In the genomic region with DNA sequence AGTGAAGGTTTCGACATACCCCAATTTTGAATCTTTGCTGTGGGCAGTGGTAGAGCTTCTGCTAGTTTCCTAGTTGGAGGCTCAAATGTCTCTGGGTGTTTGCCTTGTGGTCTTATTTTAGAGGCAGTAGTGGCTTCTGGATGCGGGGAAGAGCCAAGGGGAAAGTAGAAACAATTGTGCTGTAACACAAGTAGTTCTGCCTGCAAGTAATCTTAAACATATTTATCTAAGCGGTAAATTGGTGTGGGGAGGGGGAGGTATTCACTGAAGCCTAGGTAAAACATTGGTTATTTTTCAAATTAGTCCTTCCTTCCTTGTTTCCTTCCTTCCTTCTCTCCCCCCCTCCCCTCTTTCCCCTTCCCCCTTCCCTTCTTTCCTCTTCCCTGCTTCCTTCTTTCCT, we compare ENCODE assay signal across 11 cellular contexts. TPM values are rescaled to one million over a fixed set of nuclear protein-coding genes. Genes with fewer than 3 reads are reported as not detected.
DNase-seq lines count a peak whose midpoint lies in the region; ATAC-seq and TF ChIP-seq lines count a peak whose summit lies in the region.
"Had no signal": no experiment of that assay in that cellular context is flagged by ENCODE, and none has a peak within 500 bp of the region (broad histone marks: within the 10 kb centered on the region; RNA-seq: fewer than 3 reads in every experiment).

A gene with protein sequence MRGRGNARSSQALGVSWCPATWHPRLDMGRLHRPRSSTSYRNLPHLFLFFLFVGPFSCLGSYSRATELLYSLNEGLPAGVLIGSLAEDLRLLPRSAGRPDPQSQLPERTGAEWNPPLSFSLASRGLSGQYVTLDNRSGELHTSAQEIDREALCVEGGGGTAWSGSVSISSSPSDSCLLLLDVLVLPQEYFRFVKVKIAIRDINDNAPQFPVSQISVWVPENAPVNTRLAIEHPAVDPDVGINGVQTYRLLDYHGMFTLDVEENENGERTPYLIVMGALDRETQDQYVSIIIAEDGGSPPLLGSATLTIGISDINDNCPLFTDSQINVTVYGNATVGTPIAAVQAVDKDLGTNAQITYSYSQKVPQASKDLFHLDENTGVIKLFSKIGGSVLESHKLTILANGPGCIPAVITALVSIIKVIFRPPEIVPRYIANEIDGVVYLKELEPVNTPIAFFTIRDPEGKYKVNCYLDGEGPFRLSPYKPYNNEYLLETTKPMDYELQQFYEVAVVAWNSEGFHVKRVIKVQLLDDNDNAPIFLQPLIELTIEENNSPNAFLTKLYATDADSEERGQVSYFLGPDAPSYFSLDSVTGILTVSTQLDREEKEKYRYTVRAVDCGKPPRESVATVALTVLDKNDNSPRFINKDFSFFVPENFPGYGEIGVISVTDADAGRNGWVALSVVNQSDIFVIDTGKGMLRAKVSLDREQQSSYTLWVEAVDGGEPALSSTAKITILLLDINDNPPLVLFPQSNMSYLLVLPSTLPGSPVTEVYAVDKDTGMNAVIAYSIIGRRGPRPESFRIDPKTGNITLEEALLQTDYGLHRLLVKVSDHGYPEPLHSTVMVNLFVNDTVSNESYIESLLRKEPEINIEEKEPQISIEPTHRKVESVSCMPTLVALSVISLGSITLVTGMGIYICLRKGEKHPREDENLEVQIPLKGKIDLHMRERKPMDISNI (minus strand): TSS at position 101 of the 400 bp plus-strand sequence. CDS start 691 bp downstream, outside the sequence.

- H3K27ac ChIP-seq in heart left ventricle (peak within 1 kb of the TSS in 2 of 12 donors; percentile 15 to 28), vagina (no peak within 1 kb of the TSS)
- H3K27ac ChIP-seq: neutrophil had no signal

- H3K9me3 ChIP-seq in heart left ventricle (no peaks in the 10 kb centered on the region), neuron (ENCODE audit: low read length) (no peaks in the 10 kb centered on the region), vagina (no peaks in the 10 kb centered on the region)
- H3K9me3 ChIP-seq: neutrophil had no signal

- H2AFZ ChIP-seq in neuron (ENCODE audit: low read depth, low read length) = peak within 1 kb of the TSS; percentile 32

- 21 to 51% (median 29%) methylated on average over 3 of the region's 3 CpGs for WGBS in heart left ventricle, 4 donors

- peaks cover 0 to 20% (median 0%) of the 10 kb centered on the region in 12 donors for H3K4me1 ChIP-seq in heart left ventricle
- H3K4me1 ChIP-seq in neuron (ENCODE audit: insufficient read depth, low read length) = peaks cover 9% of the 10 kb centered on the region
- peaks cover 11% of the 10 kb centered on the region for H3K4me1 ChIP-seq in vagina

- TF ChIP-seq POLR2A in heart left ventricle (IDR thresholded peaks at IDR 0.05) = no peak
- TF ChIP-seq POLR2A in vagina (IDR thresholded peaks at IDR 0.05) = no peak

- H3K4me3 ChIP-seq in heart left ventricle = peak within 1 kb of the TSS; percentile 16 to 54 (median 39)
- H3K4me3 ChIP-seq in fibroblast of pulmonary artery (replicated peaks; ENCODE audit: low read depth, low read length) = peak within 1 kb of the TSS; percentile 24
- peak within 1 kb of the TSS; percentile 51 for H3K4me3 ChIP-seq in neuron (ENCODE audit: low read length)
- peak within 1 kb of the TSS; percentile 27 to 44 for H3K4me3 ChIP-seq in vagina

- no peaks in the 10 kb centered on the region for H3K36me3 ChIP-seq in heart left ventricle
- H3K36me3 ChIP-seq in neuron (ENCODE audit: insufficient read depth, low read length) = no peaks in the 10 kb centered on the region
- no peaks in the 10 kb centered on the region for H3K36me3 ChIP-seq in vagina
- H3K36me3 ChIP-seq: neutrophil had no signal

- peaks cover 0 to 39% (median 14%) of the 10 kb centered on the region in 9 donors for H3K27me3 ChIP-seq in heart left ventricle
- H3K27me3 ChIP-seq in neuron (ENCODE audit: insufficient read depth, low read length) = peaks cover 9% of the 10 kb centered on the region
- no peaks in the 10 kb centered on the region for H3K27me3 ChIP-seq in vagina

- TF ChIP-seq CTCF in heart left ventricle (IDR thresholded peaks at IDR 0.05) (no peak), fibroblast of pulmonary artery (IDR thresholded peaks at IDR 0.05; ENCODE audit: low read length, missing control alignments) (no peak), vagina (IDR thresholded peaks at IDR 0.05) (no peak)

- intact Hi-C loops in heart left ventricle (cut with DNase I) (loop anchor here in 2 of 10 donors (10.0 kb wide), 1 partner anchor 761 kb away; no protein-coding TSS in a partner anchor), Right ventricle myocardium inferior (cut with DNase I) (no loop called here), vagina (cut with DNase I) (no loop called here)

- DNase-seq in heart left ventricle = no peak
- DNase-seq in Right ventricle myocardium inferior (ENCODE audit: missing footprints) = no peak
- DNase-seq in fibroblast of pulmonary artery (ENCODE audit: low read depth) = no peak
- DNase-seq in vagina (ENCODE audit: extremely low spot score in 2 of 2) = no peak
- DNase-seq in NCI-H1436 (lab: John Stamatoyannopoulos, UW) = no peak
- DNase-seq in AG08395 (ENCODE audit: low spot score) = no peak
- no peak for DNase-seq in Ammon's horn (ENCODE audit: low spot score)
- DNase-seq: activated CD4-positive, alpha-beta memory T cell treated with anti-CD3 and anti-CD28 coated beads, Interleukin-2, amount 10 ng/mL, durations not matched to agents 7 days and 5 days; activated naive CD8-positive, alpha-beta T cell treated with anti-CD3 and anti-CD28 coated beads, Interleukin-2, amount 50 U/mL, for 24 hours had no signal

- ATAC-seq in heart left ventricle (no peak), Right ventricle myocardium inferior (no peak)
- ATAC-seq: activated naive CD8-positive, alpha-beta T cell treated with anti-CD3 and anti-CD28 coated beads, Interleukin-2, amount 50 U/mL, for 24 hours had no signal

RNA-seq across cellular contexts. Expression of the gene that starts here (rescaled TPM):
- total RNA-seq in heart left ventricle (1 to 10 TPM in 8 of 9 donors, under 1 TPM in 1; 0.61 to 6.9 (median 2.0) TPM), Right ventricle myocardium inferior (2.2 TPM), vagina (0.98 TPM)
- polyA plus RNA-seq in heart left ventricle = 1 to 10 TPM in 1 of 2 donors, under 1 TPM in 1; 0.34 to 8.3 TPM
- total RNA-seq: activated CD4-positive, alpha-beta memory T cell treated with anti-CD3 and anti-CD28 coated beads, Interleukin-2, amount 10 ng/mL, durations not matched to agents 7 days and 5 days had no signal
